Comparison of ENCODE assay signal across 16 cellular contexts in the genomic region with DNA sequence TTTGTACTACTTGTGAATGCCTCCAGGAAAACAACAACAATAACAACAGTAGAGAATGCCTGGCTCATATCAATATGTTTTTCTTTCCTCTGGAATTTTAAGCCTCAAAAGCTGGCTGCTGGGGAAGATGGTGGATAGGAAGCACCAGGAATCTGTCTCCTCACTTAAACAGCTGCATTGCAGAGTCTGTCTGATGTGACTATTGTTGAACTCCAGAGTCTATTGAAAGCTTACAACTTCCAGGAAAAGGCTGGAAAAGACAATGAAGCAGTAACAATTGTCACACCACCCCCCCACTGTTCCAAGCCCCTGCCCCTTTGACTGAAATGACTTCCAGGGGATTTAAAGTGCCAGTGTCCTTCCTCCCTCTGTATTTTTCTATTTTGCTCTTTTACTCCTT.
"Had no signal": no experiment of that assay in that cellular context is flagged by ENCODE, and none has a peak within 500 bp of the region (broad histone marks: within the 10 kb centered on the region; RNA-seq: fewer than 3 reads in every experiment).

No MANE protein-coding gene starts in this region.

- ATAC-seq: activated CD4-positive, alpha-beta T cell treated with anti-CD3 and anti-CD28 coated beads for 36 hours; heart right ventricle; natural killer cell; upper lobe of right lung had no signal

- H3K4me3 Mint-ChIP-seq: activated CD4-positive, alpha-beta T cell treated with anti-CD3 and anti-CD28 coated beads for 36 hours; activated naive CD8-positive, alpha-beta T cell treated with anti-CD3 and anti-CD28 coated beads for 36 hours; memory B cell; natural killer cell had no signal

- H3K27ac Mint-ChIP-seq: activated CD4-positive, alpha-beta T cell treated with anti-CD3 and anti-CD28 coated beads for 36 hours; activated naive CD8-positive, alpha-beta T cell treated with anti-CD3 and anti-CD28 coated beads for 36 hours; memory B cell; natural killer cell had no signal

- H3K4me1 Mint-ChIP-seq: activated CD4-positive, alpha-beta T cell treated with anti-CD3 and anti-CD28 coated beads for 36 hours; activated naive CD8-positive, alpha-beta T cell treated with anti-CD3 and anti-CD28 coated beads for 36 hours; memory B cell; natural killer cell had no signal

- H3K4me3 ChIP-seq: esophagus muscularis mucosa, heart right ventricle, upper lobe of right lung had no signal

- H3K36me3 ChIP-seq: esophagus muscularis mucosa, heart right ventricle, upper lobe of right lung had no signal

- H3K9me3 ChIP-seq: esophagus muscularis mucosa, upper lobe of right lung had no signal

- H3K36me3 Mint-ChIP-seq: activated naive CD8-positive, alpha-beta T cell treated with anti-CD3 and anti-CD28 coated beads for 36 hours; natural killer cell had no signal

- DNase-seq: activated CD4-positive, alpha-beta T cell treated with anti-CD3 and anti-CD28 coated beads for 36 hours; activated CD4-positive, alpha-beta T cell treated with anti-CD3 and anti-CD28 coated beads, Interleukin-2, amount 50 U/mL, for 48 hours; activated naive CD8-positive, alpha-beta T cell treated with anti-CD3 and anti-CD28 coated beads for 36 hours; amniotic stem cell; heart right ventricle; natural killer cell; nucleus accumbens; stimulated activated CD4-positive, alpha-beta T cell treated with anti-CD3 and anti-CD28 coated beads, Interleukin-12 subunit alpha, Interleukin-12 subunit beta, amount 100 ng/mL, for 4 hours; stimulated activated CD4-positive, alpha-beta T cell treated with anti-CD3 and anti-CD28 coated beads, Interleukin-1b, Interleukin-23, amount 100 ng/mL, for 48 hours; stimulated activated CD8-positive, alpha-beta memory T cell treated with anti-CD3 and anti-CD28 coated beads, Interleukin-4, amount 100 ng/mL, for 48 hours; stimulated activated naive CD4-positive, alpha-beta T cell; SW 1271; T-helper 2 cell; upper lobe of right lung had no signal

- H3K27me3 ChIP-seq: esophagus muscularis mucosa, heart right ventricle, upper lobe of right lung had no signal

- H3K4me1 ChIP-seq: esophagus muscularis mucosa, upper lobe of right lung had no signal

- H3K27ac ChIP-seq: esophagus muscularis mucosa, heart right ventricle, upper lobe of right lung had no signal
